Comparison of ENCODE assay signal across 10 cellular contexts in genomic region chr7:18521945-18522566, GRCh38. TPM values are rescaled to one million over a fixed set of nuclear protein-coding genes. Genes with fewer than 3 reads are reported as not detected.
DNase-seq lines count a peak whose midpoint lies in the region; ATAC-seq, FAIRE-seq and TF ChIP-seq lines count a peak whose summit lies in the region.
"Had no signal": no experiment of that assay in that cellular context is flagged by ENCODE, and none has a peak within 500 bp of the region (broad histone marks: within the 10 kb centered on the region; RNA-seq: fewer than 3 reads in every experiment).

No MANE protein-coding gene starts in this region.

- H3K27me3 ChIP-seq in mesenchymal stem cell (ENCODE audit: control insufficient read depth in 1 of 2, insufficient read depth in 1 of 2, low read length in 2 of 2) (no peaks in the 10 kb centered on the region), WERI-Rb-1 (ENCODE audit: insufficient read depth, low read depth, severe bottlenecking) (no peaks in the 10 kb centered on the region)

- H3K4me3 ChIP-seq in mesenchymal stem cell (ENCODE audit: insufficient read depth in 1 of 2, low read depth in 1 of 2, low read length in 2 of 2) = no peak overlapping the region
- H3K4me3 ChIP-seq in WERI-Rb-1 (ENCODE audit: low read depth, low read length) = no peak overlapping the region

- H4K91ac ChIP-seq in mesenchymal stem cell (ENCODE audit: low read length) = no peak overlapping the region

- H3K36me3 ChIP-seq in mesenchymal stem cell (ENCODE audit: control insufficient read depth in 1 of 2, insufficient read depth in 2 of 2, low read depth in 1 of 2, low read length in 2 of 2) (no peaks in the 10 kb centered on the region), WERI-Rb-1 (no peaks in the 10 kb centered on the region)

- H3K23ac ChIP-seq in mesenchymal stem cell (ENCODE audit: low read length in 2 of 2) = no peak overlapping the region

- H2AFZ ChIP-seq in mesenchymal stem cell (ENCODE audit: low read depth, low read length) = no peak overlapping the region

- no peak overlapping the region for H3K4ac ChIP-seq in mesenchymal stem cell (ENCODE audit: low read depth in 1 of 2, low read length in 2 of 2)

- H2BK15ac ChIP-seq in mesenchymal stem cell (ENCODE audit: low read depth, poor library complexity, severe bottlenecking) = no peak overlapping the region

- DNase-seq in mesenchymal stem cell = no peak
- DNase-seq in urothelium cell line (ENCODE audit: low spot score) = no peak
- DNase-seq in Right ventricle myocardium inferior (ENCODE audit: missing footprints) = no peak
- no peak for DNase-seq in WERI-Rb-1
- no peak for DNase-seq in hepatic stellate cell (ENCODE audit: low spot score)
- DNase-seq: activated CD8-positive, alpha-beta memory T cell treated with anti-CD3 and anti-CD28 coated beads for 24 hours; effector CD8-positive, alpha-beta T cell had no signal

- H3K79me1 ChIP-seq in mesenchymal stem cell (replicated peaks; ENCODE audit: low read length, poor library complexity, severe bottlenecking) = peaks cover 7% of the 10 kb centered on the region

- no peak overlapping the region for H3K4me2 ChIP-seq in mesenchymal stem cell (ENCODE audit: low read length, poor library complexity, severe bottlenecking)

- peak overlapping the region; percentile 37 for H4K8ac ChIP-seq in mesenchymal stem cell (ENCODE audit: low read length)

- H3K14ac ChIP-seq in mesenchymal stem cell (ENCODE audit: low read length in 2 of 2) = no peak overlapping the region

- H3K9ac ChIP-seq in mesenchymal stem cell (ENCODE audit: low read length) = no peak overlapping the region

- no peak for TF ChIP-seq CTCF in WERI-Rb-1 (IDR thresholded peaks at IDR 0.05; ENCODE audit: low read depth, low read length)

- H3K9me3 ChIP-seq in mesenchymal stem cell (ENCODE audit: control insufficient read depth, low read length) (no peaks in the 10 kb centered on the region), WERI-Rb-1 (ENCODE audit: severe bottlenecking) (no peaks in the 10 kb centered on the region)

- no peak overlapping the region for H2BK5ac ChIP-seq in mesenchymal stem cell (ENCODE audit: low read depth, low read length, poor library complexity, severe bottlenecking)

- no peaks in the 10 kb centered on the region for H3K4me1 ChIP-seq in mesenchymal stem cell (ENCODE audit: control insufficient read depth, insufficient read depth, low read depth, low read length)

- no peak overlapping the region for H2BK120ac ChIP-seq in mesenchymal stem cell (ENCODE audit: low read depth, low read length)

- WGBS in mesenchymal stem cell = 85% methylated on average over 2 of the region's 5 CpGs

- no peak overlapping the region for H2AK5ac ChIP-seq in mesenchymal stem cell (ENCODE audit: low read length, severe bottlenecking)

- ATAC-seq in GM18511 (IDR thresholded peaks at IDR 0.05; ENCODE audit: unreplicated experiment) (peak; percentile 70), GM21529 (IDR thresholded peaks at IDR 0.05; ENCODE audit: unreplicated experiment) (peak; percentile 39), HG03520 (IDR thresholded peaks at IDR 0.05; ENCODE audit: unreplicated experiment) (peak; percentile 69), Right ventricle myocardium inferior (no peak)

- intact Hi-C loops in Right ventricle myocardium inferior (cut with DNase I) = no loop called here

- H3K27ac ChIP-seq in mesenchymal stem cell (ENCODE audit: low read length, poor library complexity, severe bottlenecking) (no peak overlapping the region), WERI-Rb-1 (no peak overlapping the region)

- FAIRE-seq in urothelium cell line (lab: Jason Lieb, UNC) = no peak

- H2BK12ac ChIP-seq in mesenchymal stem cell (ENCODE audit: low read length in 2 of 2) = no peak overlapping the region

- H3K18ac ChIP-seq in mesenchymal stem cell (ENCODE audit: low read depth in 1 of 2, low read length in 2 of 2) = no peak overlapping the region

RNA-seq across cellular contexts. Expression of gene HDAC9, which starts 26.5 kb away (rescaled TPM):
- 4.0 TPM for polyA plus RNA-seq in mesenchymal stem cell (2013, experiment 1 of 2)
- polyA plus RNA-seq in mesenchymal stem cell (2013, experiment 2 of 2) = 4.0 TPM
- 25.3 TPM for total RNA-seq in Right ventricle myocardium inferior
